In genomic region chr16:1863681-1864460, GRCh38 we compare ENCODE assay signal across 1 cellular context.
TF ChIP-seq lines count a peak whose summit lies in the region.

No MANE protein-coding gene starts in this region.

TF ChIP-seq in endothelial cell of umbilical vein, 7 proteins besides CTCF, POLR2A, EP300 and RAD21 (continued from another document):
- TF ChIP-seq MAX (IDR thresholded peaks at IDR 0.05; ENCODE audit: insufficient read depth, insufficient read length): no peak
- no peak for TF ChIP-seq MYC (IDR thresholded peaks at IDR 0.05; ENCODE audit: low read depth, low read length)
